9 cellular contexts compared by ENCODE assay signal in genomic region chr17:46002311-46002972, GRCh38. TPM values are rescaled to one million over a fixed set of nuclear protein-coding genes. Genes with fewer than 3 reads are reported as not detected.
DNase-seq lines count a peak whose midpoint lies in the region; FAIRE-seq and TF ChIP-seq lines count a peak whose summit lies in the region.
"Had no signal": no experiment of that assay in that cellular context is flagged by ENCODE, and none has a peak within 500 bp of the region (broad histone marks: within the 10 kb centered on the region; RNA-seq: fewer than 3 reads in every experiment).

No MANE protein-coding gene starts in this region.

- no peak overlapping the region for H3K4me3 Mint-ChIP-seq in Calu3 (ENCODE audit: low read depth, unreplicated experiment)
- H3K4me3 Mint-ChIP-seq: T-helper 1 cell treated with Interleukin-12 subunit alpha and Interleukin-12 subunit beta and Interleukin-4 antibody, amounts not matched to agents 30 μg/mL and 1 μg/mL, for 36 hours had no signal

- DNase-seq in Calu3 = peak; percentile 87
- peak; percentile 71 for DNase-seq in HK-2 (ENCODE audit: unreplicated experiment)
- peak; percentile 40 for DNase-seq in NOMO-1 treated with dmso at 0.1 percent for 144 hours (lab: John Stamatoyannopoulos, UW; ENCODE audit: unreplicated experiment)
- DNase-seq in activated CD8-positive, alpha-beta memory T cell treated with anti-CD3 and anti-CD28 coated beads for 48 hours (ENCODE audit: low read depth in 2 of 3, low spot score in 2 of 3) = peak; percentile 31 to 65 (median 51)
- DNase-seq in middle frontal gyrus (ENCODE audit: extremely low spot score, low spot score) = peak; percentile 51
- DNase-seq in stimulated activated CD8-positive, alpha-beta memory T cell treated with anti-CD3 and anti-CD28 coated beads, Interleukin-4, amount 100 ng/mL, for 4 hours (ENCODE audit: low read depth in 2 of 2, low spot score in 1 of 2) = peak; percentile 44 to 61
- no peak for DNase-seq in cortex of kidney (lab: John Stamatoyannopoulos, UW)

- peaks cover 19% of the 10 kb centered on the region for H3K4me1 Mint-ChIP-seq in Calu3 (ENCODE audit: low read depth, unreplicated experiment)

- H3K27ac Mint-ChIP-seq in Calu3 (ENCODE audit: unreplicated experiment) = no peak overlapping the region
- H3K27ac Mint-ChIP-seq: T-helper 1 cell treated with Interleukin-12 subunit alpha and Interleukin-12 subunit beta and Interleukin-4 antibody, amounts not matched to agents 30 μg/mL and 1 μg/mL, for 36 hours had no signal

- CTCF ChIA-PET in Calu3 (lab: Charles Lee) = interaction anchor here (0.6 to 1.8 kb wide), 5 partner anchors 20 to 210 kb away, joined by 3 to 8 read pairs (median 5); partner anchors contain the start of gene KANSL1

- H3K27me3 Mint-ChIP-seq in Calu3 (ENCODE audit: unreplicated experiment) = peaks cover 14% of the 10 kb centered on the region

- no peaks in the 10 kb centered on the region for H3K36me3 Mint-ChIP-seq in Calu3 (ENCODE audit: insufficient read depth, unreplicated experiment)

- peak; percentile 99 for TF ChIP-seq CTCF in Calu3 (IDR thresholded peaks at IDR 0.05; ENCODE audit: unreplicated experiment)

- FAIRE-seq in endometrium (lab: Jason Lieb, UNC) = peak; percentile 31

- H3K9me3 Mint-ChIP-seq in Calu3 (ENCODE audit: low read depth, unreplicated experiment) = peaks cover 5% of the 10 kb centered on the region
- H3K9me3 Mint-ChIP-seq: T-helper 1 cell treated with Interleukin-12 subunit alpha and Interleukin-12 subunit beta and Interleukin-4 antibody, amounts not matched to agents 30 μg/mL and 1 μg/mL, for 36 hours had no signal

- BruUV-seq in Calu3 (replicated peaks; lab: Mats Ljungman, UMichigan) = no TSS peak

- intact Hi-C loops in Calu3 (cut with micrococcal nuclease; ENCODE audit: unreplicated experiment) = loop anchor here (1.0 to 10.0 kb wide), 4 partner anchors 40 to 282 kb away; partner anchors contain the start of gene KANSL1

RNA-seq across cellular contexts. Expression of gene STH, which starts 3.4 kb away (rescaled TPM):
- not detected in 2 replicates for total RNA-seq in Calu3 (2022)
